23 cellular contexts compared by ENCODE assay signal in genomic region chr11:1456166-1456565, GRCh38.
"Had no signal": no experiment of that assay in that cellular context is flagged by ENCODE, and none has a peak within 500 bp of the region (broad histone marks: within the 10 kb centered on the region; RNA-seq: fewer than 3 reads in every experiment).

No MANE protein-coding gene starts in this region.

- H3K27me3 Mint-ChIP-seq: effector memory CD8-positive, alpha-beta T cell; naive thymus-derived CD4-positive, alpha-beta T cell; stimulated activated naive B cell treated with anti-CD40 and anti-IgM and Interleukin-4, amounts not matched to agents 10 μg/mL and 1 μg/mL and 100 μg/mL, for 72 hours; stimulated activated naive CD8-positive, alpha-beta T cell treated with anti-CD3 and anti-CD28 coated beads, Interleukin-15, Interleukin-2, amounts not matched to agents 100 ng/mL and 50 ng/mL, for 24 hours had no signal

- H3K9ac ChIP-seq: neural progenitor cell had no signal

- H3K4me3 Mint-ChIP-seq: effector memory CD8-positive, alpha-beta T cell; mesothelial cell of epicardium; naive thymus-derived CD4-positive, alpha-beta T cell; nephron; neural progenitor cell; stimulated activated naive B cell treated with anti-CD40 and anti-IgM and Interleukin-4, amounts not matched to agents 10 μg/mL and 1 μg/mL and 100 μg/mL, for 72 hours; stimulated activated naive CD8-positive, alpha-beta T cell treated with anti-CD3 and anti-CD28 coated beads, Interleukin-15, Interleukin-2, amounts not matched to agents 100 ng/mL and 50 ng/mL, for 24 hours had no signal

- H3K9me3 Mint-ChIP-seq: effector memory CD8-positive, alpha-beta T cell; mesothelial cell of epicardium; naive thymus-derived CD4-positive, alpha-beta T cell; nephron; neural progenitor cell; stimulated activated naive B cell treated with anti-CD40 and anti-IgM and Interleukin-4, amounts not matched to agents 10 μg/mL and 1 μg/mL and 100 μg/mL, for 72 hours; stimulated activated naive CD8-positive, alpha-beta T cell treated with anti-CD3 and anti-CD28 coated beads, Interleukin-15, Interleukin-2, amounts not matched to agents 100 ng/mL and 50 ng/mL, for 24 hours had no signal

- H3K27ac Mint-ChIP-seq: mesothelial cell of epicardium; naive thymus-derived CD4-positive, alpha-beta T cell; nephron; neural progenitor cell; stimulated activated naive B cell treated with anti-CD40 and anti-IgM and Interleukin-4, amounts not matched to agents 10 μg/mL and 1 μg/mL and 100 μg/mL, for 72 hours; stimulated activated naive CD8-positive, alpha-beta T cell treated with anti-CD3 and anti-CD28 coated beads, Interleukin-15, Interleukin-2, amounts not matched to agents 100 ng/mL and 50 ng/mL, for 24 hours had no signal

- H3K4me1 Mint-ChIP-seq: nephron had no signal

- H3K36me3 Mint-ChIP-seq: mesothelial cell of epicardium; naive thymus-derived CD4-positive, alpha-beta T cell; neural progenitor cell; stimulated activated naive B cell treated with anti-CD40 and anti-IgM and Interleukin-4, amounts not matched to agents 10 μg/mL and 1 μg/mL and 100 μg/mL, for 72 hours had no signal

- H3K36me3 ChIP-seq: esophagus squamous epithelium, heart left ventricle, left lung, neural progenitor cell, prostate gland, right atrium auricular region, sigmoid colon, spleen, transverse colon, vagina had no signal

- ATAC-seq: effector memory CD8-positive, alpha-beta T cell; heart left ventricle; left cardiac atrium; left lung; naive thymus-derived CD4-positive, alpha-beta T cell; stimulated activated naive B cell treated with anti-CD40 and anti-IgM and Interleukin-4, amounts not matched to agents 10 μg/mL and 1 μg/mL and 100 μg/mL, for 72 hours had no signal

- H3K4me2 ChIP-seq: hepatocyte, neural progenitor cell had no signal

- H3K4me3 ChIP-seq: esophagus squamous epithelium, heart left ventricle, hepatocyte, left lung, neural progenitor cell, prostate gland, right atrium auricular region, sigmoid colon, spleen, transverse colon, vagina had no signal

- DNase-seq: cortex of kidney; effector memory CD8-positive, alpha-beta T cell; erythroblast; esophagus squamous epithelium; heart left ventricle; left cardiac atrium; left lung; mesenchymal stem cell; naive thymus-derived CD4-positive, alpha-beta T cell; nucleus accumbens; sigmoid colon; spleen; stimulated activated CD4-positive, alpha-beta T cell treated with anti-CD3 and anti-CD28 coated beads, Interleukin-4, amount 100 ng/mL, for 4 hours; stimulated activated naive B cell treated with anti-CD40 and anti-IgM and Interleukin-4, amounts not matched to agents 10 μg/mL and 1 μg/mL and 100 μg/mL, for 72 hours; transverse colon had no signal

- H3K9me3 ChIP-seq: esophagus squamous epithelium, heart left ventricle, left lung, prostate gland, right atrium auricular region, sigmoid colon, spleen, transverse colon, vagina had no signal

- H3K27me3 ChIP-seq: hepatocyte, neural progenitor cell, right atrium auricular region, sigmoid colon, vagina had no signal

- H3K27ac ChIP-seq: esophagus squamous epithelium, heart left ventricle, hepatocyte, left lung, neural progenitor cell, prostate gland, right atrium auricular region, sigmoid colon, spleen, transverse colon, vagina had no signal
